ENCODE assay signal across 19 cellular contexts in the genomic region with DNA sequence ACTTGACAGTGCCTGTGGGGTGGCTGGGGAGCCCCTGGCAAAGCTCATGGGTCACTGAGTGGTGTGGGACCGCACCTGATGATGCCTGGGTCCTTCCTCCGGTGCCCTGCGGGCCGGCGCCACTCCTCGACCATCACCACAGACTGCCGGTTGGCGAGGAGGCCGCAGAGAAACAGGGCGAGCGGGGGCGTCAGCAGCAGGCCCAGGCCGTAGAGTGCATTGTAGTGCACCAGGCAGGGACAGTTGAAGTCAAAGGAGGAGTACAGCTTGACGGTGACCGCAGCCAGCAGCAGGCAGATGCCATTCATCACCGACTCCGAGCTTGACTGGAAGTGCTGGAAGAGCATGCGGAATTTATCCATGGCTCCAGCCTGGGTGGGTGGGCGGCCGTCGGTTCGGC. TPM values are rescaled to one million over a fixed set of nuclear protein-coding genes. Genes with fewer than 3 reads are reported as not detected.
DNase-seq lines count a peak whose midpoint lies in the region; ATAC-seq, FAIRE-seq and TF ChIP-seq lines count a peak whose summit lies in the region.
"Had no signal": no experiment of that assay in that cellular context is flagged by ENCODE, and none has a peak within 500 bp of the region (broad histone marks: within the 10 kb centered on the region; RNA-seq: fewer than 3 reads in every experiment).

No MANE protein-coding gene starts in this region.

- no peak overlapping the region for H3K9ac ChIP-seq in mammary epithelial cell (ENCODE audit: insufficient read depth, low read length)
- no peak overlapping the region for H3K9ac ChIP-seq in mesenchymal stem cell (ENCODE audit: low read length)

- H4K91ac ChIP-seq in mesenchymal stem cell (ENCODE audit: low read length), result no peak overlapping the region

- POLR2A ChIA-PET in MCF 10A (lab: Yijun Ruan, JAX), result no interaction called here
- POLR2A ChIA-PET in PC-9 (lab: Charles Lee; ENCODE audit: unreplicated experiment), result no interaction called here

- no peak overlapping the region for H2BK120ac ChIP-seq in mesenchymal stem cell (ENCODE audit: low read depth, low read length)

- peaks cover 9% of the 10 kb centered on the region; the same call in 1 of the 2 replicates for H3F3A ChIP-seq in PC-9 (ENCODE audit: insufficient read depth, low read depth)

- H3K36me3 ChIP-seq in mammary epithelial cell (ENCODE audit: insufficient read depth, low read length), result no peaks in the 10 kb centered on the region
- H3K36me3 ChIP-seq in PC-9 (ENCODE audit: low read depth), result no peaks in the 10 kb centered on the region
- no peaks in the 10 kb centered on the region for H3K36me3 ChIP-seq in mesenchymal stem cell (ENCODE audit: control insufficient read depth in 1 of 2, insufficient read depth in 2 of 2, low read depth in 1 of 2, low read length in 2 of 2)
- H3K36me3 ChIP-seq in thyroid gland, result no peaks in the 10 kb centered on the region

- no peaks in the 10 kb centered on the region for H3K9me3 Mint-ChIP-seq in MCF 10A (ENCODE audit: unreplicated experiment)
- H3K9me3 Mint-ChIP-seq: CD4-positive, alpha-beta T cell; IgD-negative memory B cell had no signal

- no peak for TF ChIP-seq CTCF in mammary epithelial cell (conservative IDR thresholded peaks at IDR 0.05 in 1 of 2, IDR thresholded peaks at IDR 0.05 in 1 of 2; ENCODE audit: extremely low read depth in 1 of 2, insufficient read depth in 1 of 2, low read depth in 1 of 2, low read length in 2 of 2)
- no peak for TF ChIP-seq CTCF in MCF 10A (IDR thresholded peaks at IDR 0.05; ENCODE audit: unreplicated experiment)
- no peak for TF ChIP-seq CTCF in PC-9 (conservative IDR thresholded peaks at IDR 0.05)
- no peak for TF ChIP-seq CTCF in thyroid gland (IDR thresholded peaks at IDR 0.05)

- H3K14ac ChIP-seq in mesenchymal stem cell (ENCODE audit: low read length in 2 of 2), result peak overlapping the region in 1 of 2 experiments; percentile 53

- H2AK5ac ChIP-seq in mesenchymal stem cell (ENCODE audit: low read length, severe bottlenecking), result no peak overlapping the region

- H3K27ac ChIP-seq in mammary epithelial cell (ENCODE audit: insufficient read depth, low read depth, low read length) (no peak overlapping the region), PC-9 (peak overlapping the region; percentile 46), mesenchymal stem cell (ENCODE audit: low read length, poor library complexity, severe bottlenecking) (no peak overlapping the region), thyroid gland (no peak overlapping the region)

- peak overlapping the region; percentile 4 for H3K4me2 ChIP-seq in mammary epithelial cell (ENCODE audit: insufficient read depth, low read depth, low read length)
- H3K4me2 ChIP-seq in PC-9, result peak overlapping the region; percentile 45; the same call in 1 of the 2 replicates
- no peak overlapping the region for H3K4me2 ChIP-seq in mesenchymal stem cell (ENCODE audit: low read length, poor library complexity, severe bottlenecking)

- H3K4me3 Mint-ChIP-seq in MCF 10A (ENCODE audit: unreplicated experiment), result no peak overlapping the region
- H3K4me3 Mint-ChIP-seq: CD4-positive, alpha-beta T cell; IgD-negative memory B cell had no signal

- no peak for ATAC-seq in Right ventricle myocardium inferior
- ATAC-seq: GM12878 had no signal

- H2BK5ac ChIP-seq in mesenchymal stem cell (ENCODE audit: low read depth, low read length, poor library complexity, severe bottlenecking), result no peak overlapping the region

- no peaks in the 10 kb centered on the region for H3K9me2 ChIP-seq in PC-9 (ENCODE audit: insufficient read depth)

- H2BK15ac ChIP-seq in mesenchymal stem cell (ENCODE audit: low read depth, poor library complexity, severe bottlenecking), result peak overlapping the region; percentile 6

- peak overlapping the region in 1 of 2 experiments; percentile 3 for H2BK12ac ChIP-seq in mesenchymal stem cell (ENCODE audit: low read length in 2 of 2)

- peak; percentile 23 for FAIRE-seq in urothelium cell line (lab: Jason Lieb, UNC)
- FAIRE-seq: GM12878, GM19239 had no signal

- dilution Hi-C loops in mammary epithelial cell (cut with HindIII; ENCODE audit: low sequenced_read_pairs), result loop anchor here (10.0 kb wide), 1 partner anchor 64 kb away; no protein-coding TSS in a partner anchor

- H3K27me3 Mint-ChIP-seq in MCF 10A (ENCODE audit: insufficient read depth, unreplicated experiment), result no peaks in the 10 kb centered on the region
- H3K27me3 Mint-ChIP-seq: CD4-positive, alpha-beta T cell; IgD-negative memory B cell had no signal

- H3K36me3 Mint-ChIP-seq in MCF 10A (ENCODE audit: insufficient read depth, unreplicated experiment), result no peaks in the 10 kb centered on the region

- no peaks in the 10 kb centered on the region for H3K79me2 ChIP-seq in mammary epithelial cell (ENCODE audit: insufficient read depth, low read length)
- peaks cover 4% of the 10 kb centered on the region; the same call in 1 of the 2 replicates for H3K79me2 ChIP-seq in PC-9 (ENCODE audit: low read depth)

- in situ Hi-C loops in mammary epithelial cell (cut with MboI; ENCODE audit: low sequenced_read_pairs in 2 of 2), result no loop called here

- CTCF ChIA-PET in mammary epithelial cell (lab: Charles Lee; ENCODE audit: low non-redundant PET), result no interaction called here
- CTCF ChIA-PET in MCF 10A (lab: Yijun Ruan, JAX), result interaction anchor here (0.6 to 0.7 kb wide), 2 partner anchors 62 to 90 kb away, joined by 3 to 5 read pairs; no protein-coding TSS in a partner anchor
- CTCF ChIA-PET in PC-9 (lab: Charles Lee), result no interaction called here

- no peak overlapping the region for H3K23ac ChIP-seq in mesenchymal stem cell (ENCODE audit: low read length in 2 of 2)

- DNase-seq in mammary epithelial cell, result no peak
- DNase-seq in MCF 10A (ENCODE audit: unreplicated experiment), result no peak
- no peak for DNase-seq in PC-9
- DNase-seq in mesenchymal stem cell, result no peak
- DNase-seq in urothelium cell line (ENCODE audit: low spot score), result no peak
- no peak for DNase-seq in Right ventricle myocardium inferior (ENCODE audit: missing footprints)
- no peak for DNase-seq in thyroid gland
- DNase-seq in NCI-H774 (lab: John Stamatoyannopoulos, UW), result no peak
- DNase-seq: 8988T; ACHN; C1 segment of cervical spinal cord; CD4-positive, alpha-beta T cell; DMS79 had no signal

- no peak overlapping the region for H4K8ac ChIP-seq in mesenchymal stem cell (ENCODE audit: low read length)

- no peak overlapping the region for H3K27ac Mint-ChIP-seq in MCF 10A (ENCODE audit: low read depth, unreplicated experiment)
- H3K27ac Mint-ChIP-seq: CD4-positive, alpha-beta T cell had no signal

- H3K27me3 ChIP-seq in mammary epithelial cell (ENCODE audit: insufficient read depth, low read length) (no peaks in the 10 kb centered on the region), PC-9 (ENCODE audit: insufficient read depth, low read depth) (no peaks in the 10 kb centered on the region), mesenchymal stem cell (ENCODE audit: control insufficient read depth in 1 of 2, insufficient read depth in 1 of 2, low read length in 2 of 2) (peaks cover 0 to 13% of the 10 kb centered on the region in 2 experiments), thyroid gland (no peaks in the 10 kb centered on the region)

- no peak for TF ChIP-seq POLR2A in thyroid gland (IDR thresholded peaks at IDR 0.05)

- BruUV-seq in mammary epithelial cell (replicated peaks; lab: Mats Ljungman, UMichigan), result no TSS peak
- BruUV-seq in MCF 10A (replicated peaks; lab: Mats Ljungman, UMichigan), result no TSS peak
- no TSS peak for BruUV-seq in PC-9 (replicated peaks; lab: Mats Ljungman, UMichigan)

- no peak overlapping the region for H2AFZ ChIP-seq in mammary epithelial cell (ENCODE audit: low read depth, low read length)
- H2AFZ ChIP-seq in PC-9, result no peak overlapping the region
- H2AFZ ChIP-seq in mesenchymal stem cell (ENCODE audit: low read depth, low read length), result no peak overlapping the region

- WGBS in mammary epithelial cell (ENCODE audit: low coverage, missing lambda C conversion rate), result 88% methylated on average over 19 of the region's 22 CpGs
- 89% methylated on average over 22 of the region's 22 CpGs for WGBS in mesenchymal stem cell
- WGBS in thyroid gland, 2 donors, result 94 to 96% methylated on average over 13 to 20 of the region's 22 CpGs

- H3K4me1 ChIP-seq in mammary epithelial cell (ENCODE audit: insufficient read depth, low read length) (peaks cover 14% of the 10 kb centered on the region), PC-9 (replicated peaks; ENCODE audit: insufficient read depth) (peaks cover 46% of the 10 kb centered on the region), mesenchymal stem cell (ENCODE audit: control insufficient read depth, insufficient read depth, low read depth, low read length) (peaks cover 4% of the 10 kb centered on the region), thyroid gland (peaks cover 0 to 4% of the 10 kb centered on the region in 2 donors)

- H4K20me1 ChIP-seq in mammary epithelial cell (ENCODE audit: insufficient read depth, low read length) (no peaks in the 10 kb centered on the region), PC-9 (ENCODE audit: insufficient read depth) (no peaks in the 10 kb centered on the region)

- H3K9me3 ChIP-seq in mammary epithelial cell (replicated peaks; ENCODE audit: insufficient read depth, low read length) (no peaks in the 10 kb centered on the region), PC-9 (ENCODE audit: insufficient read depth, low read depth) (no peaks in the 10 kb centered on the region), mesenchymal stem cell (ENCODE audit: control insufficient read depth, low read length) (no peaks in the 10 kb centered on the region), thyroid gland (no peaks in the 10 kb centered on the region)

- intact Hi-C loops in mammary epithelial cell (cut with micrococcal nuclease), result no loop called here
- intact Hi-C loops in MCF 10A (cut with micrococcal nuclease), result no loop called here
- intact Hi-C loops in PC-9 (cut with micrococcal nuclease; ENCODE audit: unreplicated experiment), result loop anchor here (2.0 to 5.0 kb wide), 2 partner anchors 28 to 36 kb away; no protein-coding TSS in a partner anchor
- intact Hi-C loops in Right ventricle myocardium inferior (cut with DNase I), result no loop called here
- intact Hi-C loops in thyroid gland (cut with DNase I), result no loop called here

- H3K4me3 ChIP-seq in mammary epithelial cell (replicated peaks in 1 of 3; ENCODE audit: insufficient read depth in 1 of 3, low read depth in 2 of 3, low read length in 3 of 3) (no peak overlapping the region), PC-9 (no peak overlapping the region), mesenchymal stem cell (ENCODE audit: insufficient read depth in 1 of 2, low read depth in 1 of 2, low read length in 2 of 2) (no peak overlapping the region), thyroid gland (replicated peaks in 1 of 3) (no peak overlapping the region)
- H3K4me3 ChIP-seq: GM12878 had no signal

- no peak overlapping the region for H3K4ac ChIP-seq in mesenchymal stem cell (ENCODE audit: low read depth in 1 of 2, low read length in 2 of 2)

- H3K79me1 ChIP-seq in mesenchymal stem cell (replicated peaks; ENCODE audit: low read length, poor library complexity, severe bottlenecking), result no peaks in the 10 kb centered on the region

- H3K4me1 Mint-ChIP-seq in MCF 10A (ENCODE audit: insufficient read depth, unreplicated experiment), result peaks cover 9% of the 10 kb centered on the region

- peak overlapping the region in 1 of 2 experiments; percentile 18 for H3K18ac ChIP-seq in mesenchymal stem cell (ENCODE audit: low read depth in 1 of 2, low read length in 2 of 2)

RNA-seq across cellular contexts. Expression of gene CALHM3, which starts 0.4 kb away (rescaled TPM):
- total RNA-seq in mammary epithelial cell (not detected), MCF 10A (2022) (not detected in 2 replicates), PC-9 (2021) (12.5 and 13.1 TPM in 2 replicates), Right ventricle myocardium inferior (not detected), thyroid gland (not detected)
- not detected for polyA plus RNA-seq in mammary epithelial cell
- not detected for polyA minus RNA-seq in mammary epithelial cell
- polyA plus RNA-seq in mesenchymal stem cell (2013, experiment 1 of 2), result not detected
- not detected for polyA plus RNA-seq in mesenchymal stem cell (2013, experiment 2 of 2)
- total RNA-seq: Calu3; CD4-positive, alpha-beta T cell; G401; HT-29 had no signal
- polyA plus RNA-seq: IgD-negative memory B cell had no signal

RNA-seq across cellular contexts. Expression of gene NEURL1, which starts 14.8 kb away (rescaled TPM):
- total RNA-seq in mammary epithelial cell (1 to 10 TPM in 1 of 2 donors, under 1 TPM in 1; 0.50 to 1.1 TPM), MCF 10A (2022) (0.20 TPM in 1 of 2 replicates, not detected in the other), PC-9 (2021) (3.0 and 4.8 TPM in 2 replicates), Right ventricle myocardium inferior (0.05 TPM), thyroid gland (1 to 10 TPM in 1 of 4 donors, not detected in 3; 1.1 TPM)
- polyA plus RNA-seq in mammary epithelial cell, result 0.10 TPM
- not detected for polyA minus RNA-seq in mammary epithelial cell
- 0.01 TPM for polyA plus RNA-seq in mesenchymal stem cell (2013, experiment 1 of 2)
- 0.04 TPM for polyA plus RNA-seq in mesenchymal stem cell (2013, experiment 2 of 2)
- total RNA-seq: Calu3 had no signal

RNA-seq across cellular contexts. Expression of gene CALHM1, which starts 20.0 kb away (rescaled TPM):
- total RNA-seq in mammary epithelial cell (not detected), MCF 10A (2022) (not detected in 2 replicates), PC-9 (2021) (not detected in 2 replicates), Right ventricle myocardium inferior (not detected), thyroid gland (not detected)
- polyA plus RNA-seq in mammary epithelial cell, result not detected
- not detected for polyA minus RNA-seq in mammary epithelial cell
- polyA plus RNA-seq in mesenchymal stem cell (2013, experiment 1 of 2), result not detected
- not detected for polyA plus RNA-seq in mesenchymal stem cell (2013, experiment 2 of 2)
- total RNA-seq: Calu3; CD4-positive, alpha-beta T cell; G401; HT-29 had no signal

RNA-seq across cellular contexts. Expression of gene CALHM2, which starts 26.5 kb away (rescaled TPM):
- 1 to 10 TPM; 3.2 to 4.8 TPM for total RNA-seq in mammary epithelial cell
- polyA plus RNA-seq in mammary epithelial cell, result 7.9 TPM
- 5.7 TPM for polyA minus RNA-seq in mammary epithelial cell
- 4.2 TPM in 2 replicates for total RNA-seq in MCF 10A (2022)
- total RNA-seq in PC-9 (2021), result 46.3 and 54.1 TPM in 2 replicates
- polyA plus RNA-seq in mesenchymal stem cell (2013, experiment 1 of 2), result 8.7 TPM
- 8.2 TPM for polyA plus RNA-seq in mesenchymal stem cell (2013, experiment 2 of 2)
- total RNA-seq in Right ventricle myocardium inferior, result 15.2 TPM
- 10 to 100 TPM; 16.0 to 47.3 (median 32.8) TPM for total RNA-seq in thyroid gland

Comparison
In these comparisons a context has a peak if more than half of its experiments do, and no peak if none do; other contexts are left out.
1. RNA of gene CALHM3, which starts 0.4 kb away (total RNA-seq): 12.5 to 13.1 TPM in PC-9; not detected in mammary epithelial cell, not detected in MCF 10A, not detected in Right ventricle myocardium inferior (single experiment) and not detected in thyroid gland; every median in the first group is over 10 times any median in the second.